In genomic region chr13:56393549-56393948, GRCh38 we compare ENCODE assay signal across 2 cellular contexts.
TF ChIP-seq lines count a peak whose summit lies in the region.

No MANE protein-coding gene starts in this region.

TF ChIP-seq in GM23338, 12 proteins besides CTCF, POLR2A, EP300 and RAD21 (continued from another document):
- TF ChIP-seq ZNF462 (CRISPR knock-in tag; IDR thresholded peaks at IDR 0.05): peak; percentile 23; the same call in 1 of the 2 replicates

TF ChIP-seq in H1, 55 proteins besides CTCF, POLR2A, EP300 and RAD21 (continued from another document):
- no peak for TF ChIP-seq ATF2 (IDR thresholded peaks at IDR 0.05; ENCODE audit: low read length)
- TF ChIP-seq RFX5 (IDR thresholded peaks at IDR 0.05; ENCODE audit: borderline replicate concordance, low read depth, low read length): no peak
- peak; percentile 74; the same call in 1 of the 2 replicates for TF ChIP-seq TCF12 (IDR thresholded peaks at IDR 0.05; ENCODE audit: low read depth, low read length)
